In the genomic region with DNA sequence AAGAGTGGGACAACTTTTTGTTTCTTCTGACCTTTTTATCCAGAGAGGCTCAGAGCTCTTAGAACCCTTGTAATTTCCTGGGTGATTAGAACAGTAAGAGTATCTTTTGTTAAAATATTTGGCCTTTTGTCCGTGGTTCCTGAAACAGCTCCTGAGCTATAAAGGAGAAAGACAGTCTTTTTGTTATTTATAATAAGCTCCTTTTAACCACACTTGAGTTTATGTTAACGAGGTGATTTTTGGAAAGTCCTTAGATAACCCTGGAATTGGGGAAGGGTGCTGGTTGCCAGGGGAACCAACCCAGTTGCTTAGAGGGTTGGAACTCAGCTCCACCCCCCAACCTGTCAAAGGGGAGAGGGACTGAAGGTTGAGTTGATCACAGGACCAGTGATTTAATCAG, we compare ENCODE assay signal across 1 cellular context.
TF ChIP-seq lines count a peak whose summit lies in the region.

No MANE protein-coding gene starts in this region.

TF ChIP-seq in WTC11, 78 proteins besides CTCF, POLR2A, EP300 and RAD21 (continued from another document):
- 0 out of 2 replicates have a peak, but pooled peaks have one; percentile 39 for TF ChIP-seq ZNF425 (CRISPR knock-in tag; conservative IDR thresholded peaks at IDR 0.05)
- TF ChIP-seq ERG (CRISPR knock-in tag; IDR thresholded peaks at IDR 0.05): no peak
- TF ChIP-seq FOXJ3 (CRISPR knock-in tag; IDR thresholded peaks at IDR 0.05; ENCODE audit: borderline replicate concordance): no peak
- TF ChIP-seq PRRX2 (CRISPR knock-in tag; IDR thresholded peaks at IDR 0.05): no peak
- no peak for TF ChIP-seq ZNF232 (CRISPR knock-in tag; IDR thresholded peaks at IDR 0.05)
- TF ChIP-seq ZNF138 (CRISPR knock-in tag; conservative IDR thresholded peaks at IDR 0.05): no peak
TF ChIP-seq in WTC11: peak in this region for 2.
